In genomic region chr2:237686659-237687136, GRCh38 we compare ENCODE assay signal across 8 cellular contexts. TPM values are rescaled to one million over a fixed set of nuclear protein-coding genes. Genes with fewer than 3 reads are reported as not detected.
DNase-seq lines count a peak whose midpoint lies in the region; ATAC-seq and TF ChIP-seq lines count a peak whose summit lies in the region.

No MANE protein-coding gene starts in this region.

- H2AFZ ChIP-seq in GM23248 = no peak overlapping the region

- peaks cover 31% of the 10 kb centered on the region for H3F3A ChIP-seq in GM23248 (ENCODE audit: insufficient read depth)

- no peak for ATAC-seq in GM18868 (IDR thresholded peaks at IDR 0.05; ENCODE audit: unreplicated experiment)
- ATAC-seq in GM18519 (IDR thresholded peaks at IDR 0.05; ENCODE audit: low FRiP score, unreplicated experiment) = no peak

- H3K9ac ChIP-seq in GM23248 = no peak overlapping the region

- H3K79me2 ChIP-seq in GM23248 (ENCODE audit: insufficient read depth) = peaks cover 21% of the 10 kb centered on the region

- H3K9me3 ChIP-seq in GM23248 (ENCODE audit: low read depth) = no peaks in the 10 kb centered on the region

- peak; percentile 19 for TF ChIP-seq CTCF in AG09319 (IDR thresholded peaks at IDR 0.05; ENCODE audit: low read depth, low read length)

- in situ Hi-C loops in GM23248 (cut with MboI) = no loop called here
- in situ Hi-C loops in G401 (cut with HindIII; ENCODE audit: low sequenced_read_pairs) = no loop called here

- no peak for DNase-seq in AG09319 (ENCODE audit: extremely low read depth, low read depth)
- DNase-seq in GM23248 = peak; percentile 52
- peak; percentile 84 for DNase-seq in amniotic epithelial cell (ENCODE audit: low read depth)
- DNase-seq in mesenteric fat pad (ENCODE audit: low spot score) = peak; percentile 87
- no peak for DNase-seq in SHP77 treated with DMSO at 0.1 percent for 48 hours (lab: John Stamatoyannopoulos, UW)
- DNase-seq in G401 (ENCODE audit: low spot score) = no peak

- no peak overlapping the region for H3K4me2 ChIP-seq in GM23248 (ENCODE audit: unreplicated experiment)

- no peaks in the 10 kb centered on the region for H3K36me3 ChIP-seq in GM23248 (ENCODE audit: low read depth)

- H4K20me1 ChIP-seq in GM23248 (ENCODE audit: insufficient read depth) = no peaks in the 10 kb centered on the region

- no peaks in the 10 kb centered on the region for H3K27me3 ChIP-seq in GM23248 (replicated peaks; ENCODE audit: insufficient read depth)

- 95% methylated on average over 10 to 11 of the region's 11 CpGs for WGBS in GM23248 (ENCODE audit: low coverage in 1 of 2, low lambda C conversion rate in 2 of 2, missing lambda C conversion rate in 2 of 2), 2 experiments

- H3K9me2 ChIP-seq in GM23248 (ENCODE audit: insufficient read depth) = no peaks in the 10 kb centered on the region

- H3K4me3 ChIP-seq in GM23248 = no peak overlapping the region

- H3K4me1 ChIP-seq in GM23248 (ENCODE audit: insufficient read depth) = peaks cover 33% of the 10 kb centered on the region

- H3K27ac ChIP-seq in GM23248 = peak overlapping the region; percentile 78; the same call in 1 of the 2 replicates

RNA-seq across cellular contexts. Expression of gene LRRFIP1, which starts 59.3 kb away (rescaled TPM):
- total RNA-seq in GM23248 (2014; rRNA removed; shearing (Covaris generic)) = 56.8 and 84.4 TPM in 2 replicates
- 149 and 159 TPM in 2 replicates for polyA plus RNA-seq in GM23248 (2016; fragmentation: Nextera tagmentation; extraction: Ambion mirVana)
- total RNA-seq in mesenteric fat pad = 144 TPM
- total RNA-seq in G401 (2014; rRNA removed; shearing (Covaris generic)) = 14.3 and 24.6 TPM in 2 replicates

Comparison
In these comparisons a context has a peak if more than half of its experiments do, and no peak if none do; other contexts are left out.
1. DNase-seq: peak in GM23248 (single experiment), amniotic epithelial cell (single experiment) and mesenteric fat pad (single experiment); none in AG09319 (single experiment), SHP77 treated with DMSO at 0.1 percent for 48 hours (single experiment) and G401 (single experiment).